In the genomic region with DNA sequence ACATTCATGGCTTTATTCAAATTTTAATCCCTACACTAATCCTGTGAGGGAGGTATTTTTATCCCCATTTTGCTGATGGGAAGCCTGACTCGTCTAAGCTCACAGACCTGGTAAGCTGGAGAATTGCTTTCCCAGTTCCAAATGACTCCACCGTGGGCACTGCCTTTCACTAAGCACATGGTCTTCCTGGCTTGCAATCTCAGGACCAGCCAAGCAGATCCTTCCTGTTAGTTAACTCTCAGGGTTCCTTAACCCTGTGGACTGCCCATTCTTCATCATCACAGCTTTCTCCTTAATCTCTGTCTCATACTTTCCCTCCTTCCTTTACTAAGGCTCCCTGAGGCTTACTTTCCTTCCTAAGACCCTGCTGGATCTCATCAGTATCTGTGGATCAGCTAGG, we compare ENCODE assay signal across 29 cellular contexts.
A peak's percentile ranks its signal among the peaks of the same experiment; 100 is the strongest.
DNase-seq lines count a peak whose midpoint lies in the region; ATAC-seq, FAIRE-seq and TF ChIP-seq lines count a peak whose summit lies in the region.
"Had no signal": no experiment of that assay in that cellular context is flagged by ENCODE, and none has a peak within 500 bp of the region (broad histone marks: within the 10 kb centered on the region; RNA-seq: fewer than 3 reads in every experiment).

No MANE protein-coding gene starts in this region.

- H3F3A ChIP-seq in GM23338 (replicated peaks; ENCODE audit: low read depth) (no peaks in the 10 kb centered on the region), smooth muscle cell (ENCODE audit: low read depth) (peaks cover 24% of the 10 kb centered on the region)

- ATAC-seq in GM23338 (peak; percentile 31; the same call in 2 of the 3 replicates), GM18519 (IDR thresholded peaks at IDR 0.05; ENCODE audit: low FRiP score, unreplicated experiment) (no peak), GM21381 (IDR thresholded peaks at IDR 0.05; ENCODE audit: unreplicated experiment) (no peak)
- ATAC-seq: activated CD8-positive, alpha-beta memory T cell treated with anti-CD3 and anti-CD28 coated beads, Interleukin-2, amount 10 ng/mL, durations not matched to agents 7 days and 5 days; naive thymus-derived CD8-positive, alpha-beta T cell; stimulated activated effector memory CD8-positive, alpha-beta T cell treated with anti-CD3 and anti-CD28 coated beads, Interleukin-12 subunit alpha, Interleukin-12 subunit beta, amount 100 ng/mL, for 72 hours had no signal

- 0 out of 2 replicates have a peak overlapping the region, but pooled peaks have one; percentile 9 for H3K4me2 ChIP-seq in GM23338
- H3K4me2 ChIP-seq in smooth muscle cell = no peak overlapping the region

- H3K27me3 Mint-ChIP-seq in GM23338 (ENCODE audit: insufficient read depth, low read depth, poor library complexity) = no peaks in the 10 kb centered on the region

- no peak for DNase-seq in GM23338 (ENCODE audit: low spot score)
- DNase-seq in RCC 7860 (ENCODE audit: low spot score) = peak; percentile 37
- DNase-seq in islet precursor cell = peak; percentile 57
- no peak for DNase-seq in smooth muscle cell (lab: John Stamatoyannopoulos, UW; ENCODE audit: unreplicated experiment)
- no peak for DNase-seq in activated CD4-positive, alpha-beta T cell treated with anti-CD3 and anti-CD28 coated beads, Interleukin-2, amount 50 U/mL, for 48 hours
- DNase-seq: activated CD4-positive, CD25-positive, alpha-beta regulatory T cell; activated CD8-positive, alpha-beta memory T cell treated with anti-CD3 and anti-CD28 coated beads, Interleukin-2, amount 10 ng/mL, durations not matched to agents 7 days and 5 days; activated T-cell treated with anti-CD3 and anti-CD28 coated beads, Interleukin-2, amount 50 U/mL, for 48 hours; Caco-2; effector CD8-positive, alpha-beta T cell; Kasumi-1; naive thymus-derived CD8-positive, alpha-beta T cell; NCI-H1436; NCI-H226; NCI-H69; RPMI8226; T-helper 9 cell; upper lobe of left lung had no signal

- peaks cover 15% of the 10 kb centered on the region; the same call in 1 of the 2 replicates for H3K4me1 ChIP-seq in GM23338 (ENCODE audit: insufficient read depth)
- H3K4me1 ChIP-seq in smooth muscle cell (ENCODE audit: low read depth) = peaks cover 8% of the 10 kb centered on the region
- H3K4me1 ChIP-seq: Caco-2 had no signal

- H3K4me1 Mint-ChIP-seq in GM23338 = peaks cover 14% of the 10 kb centered on the region

- no peak overlapping the region for H3K4me3 Mint-ChIP-seq in GM23338
- H3K4me3 Mint-ChIP-seq: activated CD8-positive, alpha-beta memory T cell treated with anti-CD3 and anti-CD28 coated beads, Interleukin-2, amount 10 ng/mL, durations not matched to agents 7 days and 5 days; naive thymus-derived CD8-positive, alpha-beta T cell; stimulated activated effector memory CD8-positive, alpha-beta T cell treated with anti-CD3 and anti-CD28 coated beads, Interleukin-12 subunit alpha, Interleukin-12 subunit beta, amount 100 ng/mL, for 72 hours had no signal

- peaks cover 9% of the 10 kb centered on the region; the same call in 2 of the 3 replicates for H3K36me3 Mint-ChIP-seq in GM23338 (ENCODE audit: low read depth)
- H3K36me3 Mint-ChIP-seq: activated CD8-positive, alpha-beta memory T cell treated with anti-CD3 and anti-CD28 coated beads, Interleukin-2, amount 10 ng/mL, durations not matched to agents 7 days and 5 days; naive thymus-derived CD8-positive, alpha-beta T cell; stimulated activated effector memory CD8-positive, alpha-beta T cell treated with anti-CD3 and anti-CD28 coated beads, Interleukin-12 subunit alpha, Interleukin-12 subunit beta, amount 100 ng/mL, for 72 hours had no signal

- no peak overlapping the region for H3K9ac ChIP-seq in smooth muscle cell (ENCODE audit: low read depth)

- peaks cover 6% of the 10 kb centered on the region; the same call in 1 of the 2 replicates for H3K9me2 ChIP-seq in GM23338 (ENCODE audit: insufficient read depth)

- WGBS in smooth muscle cell (ENCODE audit: low lambda C conversion rate) = 15% methylated on average over 2 of the region's 2 CpGs

- H2AFZ ChIP-seq in GM23338 = peak overlapping the region; percentile 57; the same call in 1 of the 2 replicates
- H2AFZ ChIP-seq in smooth muscle cell (ENCODE audit: low read depth) = no peak overlapping the region

- TF ChIP-seq CTCF in GM23338 (conservative IDR thresholded peaks at IDR 0.05; ENCODE audit: low read depth in 2 of 2) = no peak
- TF ChIP-seq CTCF in smooth muscle cell (IDR thresholded peaks at IDR 0.05; ENCODE audit: borderline replicate concordance, insufficient read depth, poor library complexity, severe bottlenecking) = no peak

- H3K27ac ChIP-seq in GM23338 (ENCODE audit: low read depth) (no peak overlapping the region), smooth muscle cell (ENCODE audit: low read depth) (peak overlapping the region; percentile 79)
- H3K27ac ChIP-seq: C4-2B, coronary artery, epithelial cell of prostate, SJSA1, upper lobe of left lung had no signal

- no peaks in the 10 kb centered on the region for H3K9me3 ChIP-seq in smooth muscle cell (replicated peaks; ENCODE audit: low read depth)
- H3K9me3 ChIP-seq: Caco-2, HAP-1, SJSA1, upper lobe of left lung had no signal

- H4K20me1 ChIP-seq in GM23338 (replicated peaks; ENCODE audit: insufficient read depth) (no peaks in the 10 kb centered on the region), smooth muscle cell (ENCODE audit: low read depth) (no peaks in the 10 kb centered on the region)

- no peaks in the 10 kb centered on the region for H3K79me2 ChIP-seq in GM23338 (replicated peaks; ENCODE audit: insufficient read depth)
- no peaks in the 10 kb centered on the region for H3K79me2 ChIP-seq in smooth muscle cell (ENCODE audit: low read depth)

- H3K27me3 ChIP-seq in GM23338 (ENCODE audit: insufficient read depth) (no peaks in the 10 kb centered on the region), smooth muscle cell (ENCODE audit: low read depth) (no peaks in the 10 kb centered on the region)
- H3K27me3 ChIP-seq: SJSA1, upper lobe of left lung had no signal

- peaks cover 15% of the 10 kb centered on the region for H3K9me3 Mint-ChIP-seq in GM23338

- H3K27ac Mint-ChIP-seq in GM23338 = no peak overlapping the region
- H3K27ac Mint-ChIP-seq: activated CD8-positive, alpha-beta memory T cell treated with anti-CD3 and anti-CD28 coated beads, Interleukin-2, amount 10 ng/mL, durations not matched to agents 7 days and 5 days; stimulated activated effector memory CD8-positive, alpha-beta T cell treated with anti-CD3 and anti-CD28 coated beads, Interleukin-12 subunit alpha, Interleukin-12 subunit beta, amount 100 ng/mL, for 72 hours had no signal

- H3K36me3 ChIP-seq in GM23338 (ENCODE audit: insufficient read depth) (no peaks in the 10 kb centered on the region), smooth muscle cell (ENCODE audit: low read depth) (no peaks in the 10 kb centered on the region)
- H3K36me3 ChIP-seq: HAP-1, SJSA1, upper lobe of left lung had no signal

- no peak for FAIRE-seq in RCC 7860 (lab: Jason Lieb, UNC)
- FAIRE-seq: astrocyte, GM18507, islet of Langerhans had no signal

- H3K4me3 ChIP-seq in GM23338 = no peak overlapping the region
- no peak overlapping the region for H3K4me3 ChIP-seq in smooth muscle cell
- H3K4me3 ChIP-seq: coronary artery, HAP-1, SJSA1, upper lobe of left lung had no signal

TF ChIP-seq in GM23338, 12 proteins besides CTCF, POLR2A, EP300 and RAD21 (continues in another document):
- TF ChIP-seq ZNF114 (CRISPR knock-in tag; IDR thresholded peaks at IDR 0.05) = no peak

Comparison
In these comparisons a context has a peak if more than half of its experiments do, and no peak if none do; other contexts are left out.
1. DNase-seq: peak in RCC 7860 (single experiment) and islet precursor cell (single experiment); none in GM23338 (single experiment), smooth muscle cell (single experiment) and activated CD4-positive, alpha-beta T cell treated with anti-CD3 and anti-CD28 coated beads, Interleukin-2, amount 50 U/mL, for 48 hours (0 of 2).